Comparison of ENCODE assay signal across 24 cellular contexts in the genomic region with DNA sequence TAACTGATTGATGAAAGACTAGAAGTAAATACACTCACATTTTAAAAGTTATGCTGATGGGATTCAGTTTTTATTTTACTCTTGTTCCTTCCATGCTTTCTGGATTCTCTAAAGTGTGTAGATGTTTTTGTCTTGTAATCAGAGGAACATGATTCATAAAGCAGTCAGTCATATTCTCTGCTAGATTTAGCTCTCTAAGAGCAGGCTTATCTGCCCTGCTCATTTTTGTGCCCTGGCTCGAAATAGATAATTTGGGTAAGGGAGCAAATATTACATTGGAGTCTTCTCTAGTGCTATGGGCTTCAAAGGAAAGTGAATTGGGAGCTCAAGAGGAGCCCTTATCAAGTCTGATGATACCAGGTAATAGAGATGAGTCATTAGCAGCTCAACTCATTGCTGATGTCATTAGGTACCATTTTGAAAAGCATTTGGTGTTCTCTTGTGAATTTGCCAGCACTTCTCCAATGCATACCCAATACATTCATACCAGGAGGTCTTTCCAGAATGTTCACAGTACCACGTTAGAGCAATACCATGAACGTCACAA. TPM values are rescaled to one million over a fixed set of nuclear protein-coding genes. Genes with fewer than 3 reads are reported as not detected.
DNase-seq lines count a peak whose midpoint lies in the region; ATAC-seq, FAIRE-seq and TF ChIP-seq lines count a peak whose summit lies in the region.
"Had no signal": no experiment of that assay in that cellular context is flagged by ENCODE, and none has a peak within 500 bp of the region (broad histone marks: within the 10 kb centered on the region; RNA-seq: fewer than 3 reads in every experiment).

No MANE protein-coding gene starts in this region.

- DNase-seq in CD8-positive, alpha-beta T cell = no peak
- DNase-seq in GM12892 (ENCODE audit: insufficient read length) (no peak), adipocyte (ENCODE audit: low read depth) (peak; percentile 12), left ventricle myocardium superior (no peak), H4 (ENCODE audit: low spot score) (no peak), NCI-H2171 (lab: John Stamatoyannopoulos, UW) (no peak), NCI-H2196 treated with DMSO at 0.1 percent for 48 hours (lab: John Stamatoyannopoulos, UW; ENCODE audit: unreplicated experiment) (no peak)
- DNase-seq in effector CD4-positive, alpha-beta T cell = no peak
- DNase-seq: activated CD4-positive, alpha-beta T cell treated with anti-CD3 and anti-CD28 coated beads, Interleukin-2, amount 50 U/mL, for 4 hours; amniotic stem cell; CD4-positive, alpha-beta memory T cell; DMS53; esophagus squamous epithelium; GOT3; KBM-7; kidney glomerular epithelial cell; mesenchymal stem cell; NCI-H226; nephron progenitor cell; psoas muscle; stimulated activated CD4-positive, alpha-beta T cell treated with anti-CD3 and anti-CD28 coated beads, Interleukin-4, amount 100 ng/mL, for 24 hours; T-helper 1 cell had no signal

- peaks cover 11% of the 10 kb centered on the region for H3K4me1 Mint-ChIP-seq in CD8-positive, alpha-beta T cell (ENCODE audit: low read depth)
- H3K4me1 Mint-ChIP-seq: nephron progenitor cell had no signal

- peak; percentile 77 for FAIRE-seq in GM12892 (lab: Jason Lieb, UNC)
- FAIRE-seq: GM19239 had no signal

- POLR2A ChIA-PET in CD8-positive, alpha-beta T cell (lab: Charles Lee) = no interaction called here

- no peaks in the 10 kb centered on the region for H3K4me1 ChIP-seq in CD8-positive, alpha-beta T cell (ENCODE audit: insufficient read depth, low read length)
- no peaks in the 10 kb centered on the region for H3K4me1 ChIP-seq in adipocyte (ENCODE audit: control insufficient read depth, insufficient read depth, low read length)

- no peaks in the 10 kb centered on the region for H3K9me3 Mint-ChIP-seq in CD8-positive, alpha-beta T cell
- H3K9me3 Mint-ChIP-seq: CD4-positive, alpha-beta memory T cell; nephron progenitor cell had no signal

- peak overlapping the region; percentile 3 for H3K27ac Mint-ChIP-seq in CD8-positive, alpha-beta T cell
- H3K27ac Mint-ChIP-seq: nephron progenitor cell had no signal

- peaks cover 74% of the 10 kb centered on the region for H3K36me3 Mint-ChIP-seq in CD8-positive, alpha-beta T cell

- H3K27ac ChIP-seq in CD8-positive, alpha-beta T cell (ENCODE audit: low read depth, low read length) = no peak overlapping the region
- H3K27ac ChIP-seq: esophagus squamous epithelium, gastroesophageal sphincter, psoas muscle had no signal

- no peaks in the 10 kb centered on the region for H3K27me3 Mint-ChIP-seq in CD8-positive, alpha-beta T cell (ENCODE audit: low read depth)
- H3K27me3 Mint-ChIP-seq: CD4-positive, alpha-beta memory T cell had no signal

- no peak overlapping the region for H3K4me3 ChIP-seq in CD8-positive, alpha-beta T cell (ENCODE audit: low read depth, low read length)
- H3K4me3 ChIP-seq in adipocyte (ENCODE audit: low read length) = no peak overlapping the region
- H3K4me3 ChIP-seq: esophagus squamous epithelium, gastroesophageal sphincter, psoas muscle had no signal

- intact Hi-C loops in CD8-positive, alpha-beta T cell (cut with DNase I, micrococcal nuclease) = no loop called here
- intact Hi-C loops in left ventricle myocardium superior (cut with micrococcal nuclease) = no loop called here

- ATAC-seq in CD8-positive, alpha-beta T cell = no peak
- peak; percentile 67 for ATAC-seq in left ventricle myocardium superior
- ATAC-seq: gastroesophageal sphincter had no signal

- CTCF ChIA-PET in CD8-positive, alpha-beta T cell (lab: Charles Lee) = interaction anchor here (1.1 kb wide), 1 partner anchor 57 kb away, joined by 4 read pairs; no protein-coding TSS in a partner anchor

- TF ChIP-seq CTCF in CD8-positive, alpha-beta T cell (IDR thresholded peaks at IDR 0.05) = no peak

- H3K36me3 ChIP-seq in CD8-positive, alpha-beta T cell (ENCODE audit: insufficient read depth, low read length) = peaks cover 25% of the 10 kb centered on the region
- peaks cover 60% of the 10 kb centered on the region for H3K36me3 ChIP-seq in adipocyte (ENCODE audit: control insufficient read depth, insufficient read depth, low read length, severe bottlenecking)

- TF ChIP-seq POLR2A in GM12892 (IDR thresholded peaks at IDR 0.05; ENCODE audit: low read depth, low read length) = no peak

- no peaks in the 10 kb centered on the region for H3K9me3 ChIP-seq in CD8-positive, alpha-beta T cell (ENCODE audit: low read length)
- H3K9me3 ChIP-seq in adipocyte (ENCODE audit: control insufficient read depth, low read length) = no peaks in the 10 kb centered on the region
- H3K9me3 ChIP-seq: esophagus squamous epithelium, gastroesophageal sphincter, psoas muscle had no signal

- H3K27me3 ChIP-seq in CD8-positive, alpha-beta T cell (ENCODE audit: insufficient read depth, low read length) = no peaks in the 10 kb centered on the region
- no peaks in the 10 kb centered on the region for H3K27me3 ChIP-seq in adipocyte (replicated peaks; ENCODE audit: control insufficient read depth, insufficient read depth, low read length)
- H3K27me3 ChIP-seq: esophagus squamous epithelium, gastroesophageal sphincter had no signal

- H3K9ac ChIP-seq in adipocyte (ENCODE audit: low read length) = no peak overlapping the region

- no peak overlapping the region for H3K4me3 Mint-ChIP-seq in CD8-positive, alpha-beta T cell
- H3K4me3 Mint-ChIP-seq: CD4-positive, alpha-beta memory T cell; nephron progenitor cell had no signal

RNA-seq across cellular contexts. Expression of a gene that starts 27.7 kb away (rescaled TPM):
- 10 to 100 TPM; 54.4 to 56.7 TPM for total RNA-seq in CD8-positive, alpha-beta T cell
- 19.0 TPM for polyA plus RNA-seq in GM12892 (2012; ENCODE audit: missing spikeins)
- total RNA-seq in left ventricle myocardium superior = 23.6 TPM
- total RNA-seq in H4 (2014; rRNA removed; shearing (Covaris generic)) = 16.3 and 23.0 TPM in 2 replicates
